In genomic region chr11:61062181-61062955, GRCh38 we compare ENCODE assay signal across 14 cellular contexts. TPM values are rescaled to one million over a fixed set of nuclear protein-coding genes. Genes with fewer than 3 reads are reported as not detected.
A peak's percentile ranks its signal among the peaks of the same experiment; 100 is the strongest.
DNase-seq lines count a peak whose midpoint lies in the region; ATAC-seq, FAIRE-seq and TF ChIP-seq lines count a peak whose summit lies in the region.
"Had no signal": no experiment of that assay in that cellular context is flagged by ENCODE, and none has a peak within 500 bp of the region (broad histone marks: within the 10 kb centered on the region; RNA-seq: fewer than 3 reads in every experiment).

No MANE protein-coding gene starts in this region.

- no peaks in the 10 kb centered on the region for H3K27me3 ChIP-seq in bronchial epithelial cell (ENCODE audit: control insufficient read depth, insufficient read depth, low read length)
- H3K27me3 ChIP-seq: gastroesophageal sphincter, right lobe of liver, upper lobe of left lung had no signal

- no peak overlapping the region for H3K4me3 ChIP-seq in bronchial epithelial cell (ENCODE audit: low read depth, low read length)
- H3K4me3 ChIP-seq: gastroesophageal sphincter, right lobe of liver, SK-N-MC, upper lobe of left lung had no signal

- no peak for ATAC-seq in GM19467 (IDR thresholded peaks at IDR 0.05; ENCODE audit: unreplicated experiment)
- ATAC-seq: gastroesophageal sphincter had no signal

- DNase-seq in activated effector memory CD4-positive, alpha-beta T cell treated with anti-CD3 and anti-CD28 coated beads, Interleukin-2, amount 50 U/mL, for 16 hours, result peak; percentile 59
- DNase-seq in activated effector memory CD4-positive, alpha-beta T cell treated with Interleukin-2 at 50 U/mL for 16 hours, result no peak
- DNase-seq in RWPE1 (ENCODE audit: low spot score), result no peak
- DNase-seq in bronchial epithelial cell (ENCODE audit: low read depth), result no peak
- DNase-seq in stimulated activated CD8-positive, alpha-beta memory T cell treated with anti-CD3 and anti-CD28 coated beads, Interleukin-4, amount 100 ng/mL, for 48 hours, result peak; percentile 25
- DNase-seq in SW480 (ENCODE audit: low spot score), result no peak
- no peak for DNase-seq in SW 1271 (lab: John Stamatoyannopoulos, UW)
- DNase-seq: NCI-H1436 had no signal

- H3K27ac ChIP-seq in RWPE1, result peak overlapping the region; percentile 75
- H3K27ac ChIP-seq: gastroesophageal sphincter, right lobe of liver, SK-N-MC, upper lobe of left lung had no signal

- POLR2A ChIA-PET in RWPE1 (lab: Yijun Ruan, JAX; ENCODE audit: low non-redundant PET), result no interaction called here

- TF ChIP-seq CTCF in RWPE1 (conservative IDR thresholded peaks at IDR 0.05; ENCODE audit: low read depth) (no peak), bronchial epithelial cell (IDR thresholded peaks at IDR 0.05; ENCODE audit: insufficient read depth, low read length, severe bottlenecking) (no peak)

- H3K36me3 ChIP-seq in bronchial epithelial cell (ENCODE audit: control insufficient read depth, insufficient read depth, low read length), result no peaks in the 10 kb centered on the region
- H3K36me3 ChIP-seq: gastroesophageal sphincter, right lobe of liver, upper lobe of left lung had no signal

- CTCF ChIA-PET in RWPE1 (lab: Yijun Ruan, JAX), result interaction anchor here (0.6 to 0.8 kb wide), 3 partner anchors 15 to 1327 kb away, joined by 3 to 6 read pairs (median 4); no protein-coding TSS in a partner anchor

- FAIRE-seq in bronchial epithelial cell (lab: Jason Lieb, UNC), result peak; percentile 70

RNA-seq across cellular contexts. Expression of gene CD5, which starts 39.9 kb away (rescaled TPM):
- total RNA-seq in bronchial epithelial cell, result not detected in 2 replicates
- total RNA-seq: lung microvascular endothelial cell had no signal

Comparison
In these comparisons a context has a peak if more than half of its experiments do, and no peak if none do; other contexts are left out.
1. DNase-seq: peak in activated effector memory CD4-positive, alpha-beta T cell treated with anti-CD3 and anti-CD28 coated beads, Interleukin-2, amount 50 U/mL, for 16 hours (single experiment) and stimulated activated CD8-positive, alpha-beta memory T cell treated with anti-CD3 and anti-CD28 coated beads, Interleukin-4, amount 100 ng/mL, for 48 hours (single experiment); none in activated effector memory CD4-positive, alpha-beta T cell treated with Interleukin-2 at 50 U/mL for 16 hours (single experiment), RWPE1 (single experiment), bronchial epithelial cell (single experiment), SW480 (single experiment) and SW 1271 (0 of 2).